In genomic region chr6:52284460-52285173, GRCh38 we compare ENCODE assay signal across 8 cellular contexts. TPM values are rescaled to one million over a fixed set of nuclear protein-coding genes. Genes with fewer than 3 reads are reported as not detected.
DNase-seq lines count a peak whose midpoint lies in the region; ATAC-seq and TF ChIP-seq lines count a peak whose summit lies in the region.

MCM3 (minus strand) TSS chr6:52284742; CDS start chr6:52284674, 68 bp downstream.

- H3K4me3 ChIP-seq in IMR-90 (ENCODE audit: insufficient read depth, low read depth, low read length), result peak within 1 kb of the TSS; percentile 65
- H3K4me3 ChIP-seq in mucosa of descending colon, result peak within 1 kb of the TSS; percentile 46

- H4K8ac ChIP-seq in IMR-90 (ENCODE audit: low read depth in 2 of 2, low read length in 2 of 2), result peak within 1 kb of the TSS; percentile 34 to 38

- peak; percentile 98 for ATAC-seq in GM21528 (IDR thresholded peaks at IDR 0.05; ENCODE audit: low FRiP score, unreplicated experiment)
- ATAC-seq in IMR-90 (ENCODE audit: low read depth), result peak; percentile 99
- ATAC-seq in mucosa of descending colon, result peak; percentile 99

- intact Hi-C loops in IMR-90 (cut with micrococcal nuclease), result loop anchor here (2.0 kb wide), 1 partner anchor 68 kb away; no protein-coding TSS in a partner anchor
- intact Hi-C loops in mucosa of descending colon (cut with DNase I, micrococcal nuclease), result loop anchor here (10.0 kb wide), 3 partner anchors 120 to 390 kb away; partner anchors contain the start of gene TMEM14A (in 1 of the 2)

- H3K56ac ChIP-seq in IMR-90 (ENCODE audit: extremely low read depth, insufficient read depth, low read length), result peak within 1 kb of the TSS; percentile 16

- H3K4me2 ChIP-seq in IMR-90 (ENCODE audit: low read depth, low read length), result peak within 1 kb of the TSS; percentile 81

- peak within 1 kb of the TSS; percentile 33; the same call in 1 of the 2 replicates for H3K14ac ChIP-seq in IMR-90 (replicated peaks; ENCODE audit: low read depth, low read length)

- no TSS peak for BruUV-seq in IMR-90 (replicated peaks; lab: Mats Ljungman, UMichigan)

- H2AFZ ChIP-seq in IMR-90 (replicated peaks; ENCODE audit: low read length, poor library complexity), result peak within 1 kb of the TSS; percentile 88

- H2AK9ac ChIP-seq in IMR-90 (replicated peaks; ENCODE audit: low read depth, low read length, poor library complexity), result peak within 1 kb of the TSS; percentile 81

- peaks cover 9 to 13% of the 10 kb centered on the region in 2 experiments; a peak in 3 of 4 replicates for H3K79me1 ChIP-seq in IMR-90 (ENCODE audit: low read depth in 1 of 2, low read length in 2 of 2)

- POLR2A ChIA-PET in IMR-90 (lab: Charles Lee; ENCODE audit: unreplicated experiment), result no interaction called here

- no peaks in the 10 kb centered on the region; the same call in 1 of the 2 replicates for H3K9me1 ChIP-seq in IMR-90 (ENCODE audit: insufficient read depth, low read length)

- peak within 1 kb of the TSS; percentile 59 for H2BK5ac ChIP-seq in IMR-90 (ENCODE audit: low read depth, low read length, poor library complexity, severe bottlenecking)

- H3K4me1 ChIP-seq in IMR-90 (ENCODE audit: control insufficient read depth, insufficient read depth, low read length), result no peaks in the 10 kb centered on the region
- H3K4me1 ChIP-seq in mucosa of descending colon (ENCODE audit: low read depth), result peaks cover 8% of the 10 kb centered on the region

- H3K27ac ChIP-seq in IMR-90 (ENCODE audit: insufficient read depth, low read length), result peak within 1 kb of the TSS; percentile 31; the same call in 1 of the 2 replicates
- H3K27ac ChIP-seq in epithelial cell of prostate, result peak within 1 kb of the TSS; percentile 13

- H3K18ac ChIP-seq in IMR-90 (ENCODE audit: low read depth, low read length), result no peak within 1 kb of the TSS

- peak within 1 kb of the TSS; percentile 34; the same call in 1 of the 2 replicates for H3K23ac ChIP-seq in IMR-90 (ENCODE audit: low read depth, low read length)

- peak within 1 kb of the TSS; percentile 62 for H3K9ac ChIP-seq in IMR-90 (ENCODE audit: low read depth, low read length)

- H3K27me3 ChIP-seq in IMR-90 (ENCODE audit: control insufficient read depth, insufficient read depth, low read length), result no peaks in the 10 kb centered on the region

- H4K5ac ChIP-seq in IMR-90 (ENCODE audit: low read depth, low read length), result peak within 1 kb of the TSS; percentile 23; the same call in 1 of the 2 replicates

- peak within 1 kb of the TSS; percentile 39 for H3K4ac ChIP-seq in IMR-90 (ENCODE audit: low read depth, low read length)

- CTCF ChIA-PET in IMR-90 (lab: Yijun Ruan, JAX), result interaction anchor here (0.9 to 1.9 kb wide), 7 partner anchors 10 to 311 kb away, joined by 3 to 9 read pairs (median 3); no protein-coding TSS in a partner anchor

- TF ChIP-seq POLR2A in IMR-90 (IDR thresholded peaks at IDR 0.05; ENCODE audit: low read depth, low read length), result no peak; the same call in 1 of the 2 replicates

- no peak within 1 kb of the TSS for H4K91ac ChIP-seq in IMR-90 (ENCODE audit: insufficient read depth, low read depth, low read length)

- H2BK15ac ChIP-seq in IMR-90 (ENCODE audit: low read depth, low read length), result no peak within 1 kb of the TSS

- dilution Hi-C loops in IMR-90 (cut with HindIII; ENCODE audit: low sequenced_read_pairs, unreplicated experiment), result no loop called here

- TF ChIP-seq CTCF in IMR-90 (conservative IDR thresholded peaks at IDR 0.05; ENCODE audit: low read depth, low read length) (peak; percentile 18; the same call in 1 of the 2 replicates), mucosa of descending colon (IDR thresholded peaks at IDR 0.05) (peak; percentile 11)

- 2% methylated on average over 16 of the region's 52 CpGs; no CpG with 5 or more reads in 1 of the 2 experiments for WGBS in IMR-90 (ENCODE audit: extremely low coverage in 2 of 2, insufficient read length in 1 of 2), 2 experiments

- no peak for TF ChIP-seq RAD21 in IMR-90 (IDR thresholded peaks at IDR 0.05; ENCODE audit: low read length)

- peaks cover 10% of the 10 kb centered on the region for H3K36me3 ChIP-seq in IMR-90 (ENCODE audit: control insufficient read depth, insufficient read depth, low read length)
- H3K36me3 ChIP-seq in mucosa of descending colon (ENCODE audit: low read depth), result peaks cover 5% of the 10 kb centered on the region

- no peak within 1 kb of the TSS for H2BK20ac ChIP-seq in IMR-90 (ENCODE audit: low read depth, low read length)

- in situ Hi-C loops in IMR-90 (cut with MboI; ENCODE audit: low sequenced_read_pairs), result loop anchor here (5.0 kb wide), 1 partner anchor 383 kb away; no protein-coding TSS in a partner anchor

- H4K20me1 ChIP-seq in IMR-90 (ENCODE audit: insufficient read depth, low read length), result no peaks in the 10 kb centered on the region

- DNase-seq in DMS 273 (lab: John Stamatoyannopoulos, UW; ENCODE audit: unreplicated experiment) (peak; percentile 100), IMR-90 (peak; percentile 99), OCI-M1 (lab: John Stamatoyannopoulos, UW) (peak; percentile 100), activated T-cell treated with anti-CD3 and anti-CD28 coated beads for 24 hours (ENCODE audit: low read depth) (peak; percentile 92), epithelial cell of prostate (ENCODE audit: low read depth, low spot score) (peak; percentile 94), mucosa of descending colon (peak; percentile 96 to 98 (median 97))
- peak; percentile 89 for DNase-seq in stimulated activated CD8-positive, alpha-beta memory T cell treated with anti-CD3 and anti-CD28 coated beads, Interleukin-4, amount 100 ng/mL, for 24 hours (ENCODE audit: low read depth)

- H3K9me3 ChIP-seq in IMR-90 (ENCODE audit: control insufficient read depth, insufficient read depth, low read length) (no peaks in the 10 kb centered on the region), mucosa of descending colon (no peaks in the 10 kb centered on the region)

- no peak within 1 kb of the TSS for H2AK5ac ChIP-seq in IMR-90 (ENCODE audit: low read depth, low read length)

- H2BK120ac ChIP-seq in IMR-90 (ENCODE audit: low read depth, low read length), result no peak within 1 kb of the TSS

TF ChIP-seq in IMR-90, 13 proteins besides CTCF, POLR2A, EP300 and RAD21:
- TF ChIP-seq RFX5 (IDR thresholded peaks at IDR 0.05; ENCODE audit: low read depth, low read length) (no peak), MAZ (IDR thresholded peaks at IDR 0.05; ENCODE audit: borderline replicate concordance, low read depth, low read length) (peak; percentile 87; the same call in 1 of the 2 replicates), SMC3 (IDR thresholded peaks at IDR 0.05; ENCODE audit: low read depth, low read length) (no peak), FOS (IDR thresholded peaks at IDR 0.05; ENCODE audit: low read depth, low read length) (peak; percentile 2; the same call in 1 of the 2 replicates), USF2 (IDR thresholded peaks at IDR 0.05; ENCODE audit: low read depth, low read length) (no peak), MXI1 (IDR thresholded peaks at IDR 0.05; ENCODE audit: borderline replicate concordance, low read depth, low read length) (peak; percentile 82)
TF ChIP-seq in IMR-90: peak in this region for 3.

RNA-seq across cellular contexts. Expression of gene MCM3, which starts in this region (rescaled TPM):
- 66.5 and 76.7 TPM in 2 replicates for total RNA-seq in IMR-90 (2012; rRNA removed)
- 47.6 and 54.6 TPM in 2 replicates for polyA plus RNA-seq in IMR-90 (2012; rRNA removed)
- 21.7 and 34.9 TPM in 2 replicates for polyA plus RNA-seq in IMR-90 (2012; cell fraction: cytosol; rRNA removed)
- 28.2 and 43.8 TPM in 2 replicates for polyA plus RNA-seq in IMR-90 (2012; cell fraction: nucleus; rRNA removed; ENCODE audit: low replicate concordance)
- 10 to 100 TPM; 32.1 to 43.6 (median 36.7) TPM for total RNA-seq in mucosa of descending colon

Comparison
In these comparisons a context has a peak if more than half of its experiments do, and no peak if none do; other contexts are left out.
1. Peak in every context shown above with its lines: DNase-seq, ATAC-seq, H3K4me3 ChIP-seq and H3K27ac ChIP-seq.